In the genomic region with DNA sequence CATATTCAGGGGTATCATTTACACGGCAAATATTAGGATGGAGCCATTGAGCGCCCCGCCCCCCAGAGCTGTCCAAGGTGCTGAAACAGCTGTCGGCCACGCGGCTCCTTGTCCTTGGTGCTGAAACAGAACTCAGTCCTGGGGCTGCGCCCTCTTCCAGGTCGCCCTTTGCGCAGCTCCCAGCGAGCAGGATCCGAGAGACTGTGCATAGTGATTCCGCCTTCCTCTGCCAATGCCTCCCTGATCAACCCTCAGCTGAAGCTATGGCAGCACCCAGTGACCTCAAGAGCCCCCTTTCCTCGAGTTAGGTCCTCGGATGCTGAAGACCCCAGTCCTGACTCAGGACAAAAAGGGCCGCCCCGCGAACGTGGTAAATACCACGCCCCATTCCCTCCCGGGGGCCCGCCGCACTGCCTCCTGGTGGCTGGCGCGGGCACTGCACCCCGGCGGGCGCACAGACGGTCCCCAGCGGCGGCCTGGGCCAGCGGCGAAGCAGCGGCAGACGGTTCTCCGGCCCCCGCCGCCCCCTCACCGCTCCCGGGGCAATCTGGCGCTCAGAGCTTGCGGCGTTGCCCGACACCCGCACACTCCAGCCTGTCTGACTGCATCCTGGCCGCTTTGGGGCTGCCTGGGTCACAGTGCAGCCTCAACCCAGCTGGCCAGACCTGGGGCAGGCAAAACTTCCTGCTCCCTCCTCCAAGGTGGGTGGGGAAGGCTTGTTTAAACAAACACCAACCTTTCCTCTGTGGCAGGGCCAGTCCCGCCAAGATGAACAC, we compare ENCODE assay signal across 1 cellular context.
TF ChIP-seq lines count a peak whose summit lies in the region.

No MANE protein-coding gene starts in this region.

TF ChIP-seq in HepG2, 621 proteins besides CTCF, POLR2A, EP300 and RAD21 (continued from another document and continues in another):
- TF ChIP-seq, protein P1, sequence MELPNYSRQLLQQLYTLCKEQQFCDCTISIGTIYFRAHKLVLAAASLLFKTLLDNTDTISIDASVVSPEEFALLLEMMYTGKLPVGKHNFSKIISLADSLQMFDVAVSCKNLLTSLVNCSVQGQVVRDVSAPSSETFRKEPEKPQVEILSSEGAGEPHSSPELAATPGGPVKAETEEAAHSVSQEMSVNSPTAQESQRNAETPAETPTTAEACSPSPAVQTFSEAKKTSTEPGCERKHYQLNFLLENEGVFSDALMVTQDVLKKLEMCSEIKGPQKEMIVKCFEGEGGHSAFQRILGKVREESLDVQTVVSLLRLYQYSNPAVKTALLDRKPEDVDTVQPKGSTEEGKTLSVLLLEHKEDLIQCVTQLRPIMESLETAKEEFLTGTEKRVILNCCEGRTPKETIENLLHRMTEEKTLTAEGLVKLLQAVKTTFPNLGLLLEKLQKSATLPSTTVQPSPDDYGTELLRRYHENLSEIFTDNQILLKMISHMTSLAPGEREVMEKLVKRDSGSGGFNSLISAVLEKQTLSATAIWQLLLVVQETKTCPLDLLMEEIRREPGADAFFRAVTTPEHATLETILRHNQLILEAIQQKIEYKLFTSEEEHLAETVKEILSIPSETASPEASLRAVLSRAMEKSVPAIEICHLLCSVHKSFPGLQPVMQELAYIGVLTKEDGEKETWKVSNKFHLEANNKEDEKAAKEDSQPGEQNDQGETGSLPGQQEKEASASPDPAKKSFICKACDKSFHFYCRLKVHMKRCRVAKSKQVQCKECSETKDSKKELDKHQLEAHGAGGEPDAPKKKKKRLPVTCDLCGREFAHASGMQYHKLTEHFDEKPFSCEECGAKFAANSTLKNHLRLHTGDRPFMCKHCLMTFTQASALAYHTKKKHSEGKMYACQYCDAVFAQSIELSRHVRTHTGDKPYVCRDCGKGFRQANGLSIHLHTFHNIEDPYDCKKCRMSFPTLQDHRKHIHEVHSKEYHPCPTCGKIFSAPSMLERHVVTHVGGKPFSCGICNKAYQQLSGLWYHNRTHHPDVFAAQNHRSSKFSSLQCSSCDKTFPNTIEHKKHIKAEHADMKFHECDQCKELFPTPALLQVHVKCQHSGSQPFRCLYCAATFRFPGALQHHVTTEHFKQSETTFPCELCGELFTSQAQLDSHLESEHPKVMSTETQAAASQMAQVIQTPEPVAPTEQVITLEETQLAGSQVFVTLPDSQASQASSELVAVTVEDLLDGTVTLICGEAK (IDR thresholded peaks at IDR 0.05), result no peak
- TF ChIP-seq, protein P1 (CRISPR knock-in tag; IDR thresholded peaks at IDR 0.05), result peak; percentile 98
- TF ChIP-seq ZBTB49 (CRISPR knock-in tag; IDR thresholded peaks at IDR 0.05; ENCODE audit: borderline replicate concordance) (peak; percentile 100), NFKB2 (CRISPR knock-in tag; IDR thresholded peaks at IDR 0.05; ENCODE audit: borderline replicate concordance) (peak; percentile 100), PAF1 (CRISPR knock-in tag; IDR thresholded peaks at IDR 0.05) (peak; percentile 91; the same call in 1 of the 2 replicates), ZNF564 (CRISPR knock-in tag; IDR thresholded peaks at IDR 0.05) (peak; percentile 99), STAT5B (CRISPR knock-in tag; IDR thresholded peaks at IDR 0.05) (peak; percentile 100), NCOA2 (CRISPR knock-in tag; IDR thresholded peaks at IDR 0.05) (peak; percentile 96), ATF7 (IDR thresholded peaks at IDR 0.05) (no peak), ATF7 (CRISPR knock-in tag; IDR thresholded peaks at IDR 0.05) (peak; percentile 94), PBX2 (CRISPR knock-in tag; IDR thresholded peaks at IDR 0.05) (peak; percentile 71), ZNF761 (CRISPR knock-in tag; conservative IDR thresholded peaks at IDR 0.05) (peak; percentile 100), HNRNPH1 (optimal IDR thresholded peaks at IDR 0.05; ENCODE audit: low read depth, low read length) (no peak), SRSF9 (IDR thresholded peaks at IDR 0.05; ENCODE audit: borderline replicate concordance, insufficient read depth, low read depth, low read length, poor library complexity, severe bottlenecking) (no peak), YEATS2 (CRISPR knock-in tag; IDR thresholded peaks at IDR 0.05; ENCODE audit: borderline replicate concordance) (peak; percentile 98), LBX2 (CRISPR knock-in tag; IDR thresholded peaks at IDR 0.05; ENCODE audit: borderline replicate concordance) (peak; percentile 100), ZNF451 (CRISPR knock-in tag; IDR thresholded peaks at IDR 0.05) (peak; percentile 100), ZBTB14 (CRISPR knock-in tag; IDR thresholded peaks at IDR 0.05) (peak; percentile 85), SRF (IDR thresholded peaks at IDR 0.05; ENCODE audit: low read depth, low read length) (no peak), PTBP1 (IDR thresholded peaks at IDR 0.05; ENCODE audit: low read depth, low read length, poor library complexity, severe bottlenecking) (no peak), ZNF329 (CRISPR knock-in tag; IDR thresholded peaks at IDR 0.05; ENCODE audit: low read depth) (peak; percentile 98), HNRNPK (IDR thresholded peaks at IDR 0.05; ENCODE audit: low read depth, low read length, poor library complexity, severe bottlenecking) (no peak), RFX3 (CRISPR knock-in tag; IDR thresholded peaks at IDR 0.05) (peak; percentile 82), GTF2F1 (IDR thresholded peaks at IDR 0.05; ENCODE audit: low read length) (no peak), MATR3 (CRISPR knock-in tag; IDR thresholded peaks at IDR 0.05) (no peak), ZNF274 (CRISPR knock-in tag; IDR thresholded peaks at IDR 0.05) (peak; percentile 100), BCL6 (CRISPR knock-in tag; IDR thresholded peaks at IDR 0.05) (peak; percentile 93)
- TF ChIP-seq, protein P2, sequence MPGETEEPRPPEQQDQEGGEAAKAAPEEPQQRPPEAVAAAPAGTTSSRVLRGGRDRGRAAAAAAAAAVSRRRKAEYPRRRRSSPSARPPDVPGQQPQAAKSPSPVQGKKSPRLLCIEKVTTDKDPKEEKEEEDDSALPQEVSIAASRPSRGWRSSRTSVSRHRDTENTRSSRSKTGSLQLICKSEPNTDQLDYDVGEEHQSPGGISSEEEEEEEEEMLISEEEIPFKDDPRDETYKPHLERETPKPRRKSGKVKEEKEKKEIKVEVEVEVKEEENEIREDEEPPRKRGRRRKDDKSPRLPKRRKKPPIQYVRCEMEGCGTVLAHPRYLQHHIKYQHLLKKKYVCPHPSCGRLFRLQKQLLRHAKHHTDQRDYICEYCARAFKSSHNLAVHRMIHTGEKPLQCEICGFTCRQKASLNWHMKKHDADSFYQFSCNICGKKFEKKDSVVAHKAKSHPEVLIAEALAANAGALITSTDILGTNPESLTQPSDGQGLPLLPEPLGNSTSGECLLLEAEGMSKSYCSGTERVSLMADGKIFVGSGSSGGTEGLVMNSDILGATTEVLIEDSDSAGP (CRISPR knock-in tag; IDR thresholded peaks at IDR 0.05; ENCODE audit: borderline replicate concordance), result peak; percentile 96
- TF ChIP-seq, protein P3, sequence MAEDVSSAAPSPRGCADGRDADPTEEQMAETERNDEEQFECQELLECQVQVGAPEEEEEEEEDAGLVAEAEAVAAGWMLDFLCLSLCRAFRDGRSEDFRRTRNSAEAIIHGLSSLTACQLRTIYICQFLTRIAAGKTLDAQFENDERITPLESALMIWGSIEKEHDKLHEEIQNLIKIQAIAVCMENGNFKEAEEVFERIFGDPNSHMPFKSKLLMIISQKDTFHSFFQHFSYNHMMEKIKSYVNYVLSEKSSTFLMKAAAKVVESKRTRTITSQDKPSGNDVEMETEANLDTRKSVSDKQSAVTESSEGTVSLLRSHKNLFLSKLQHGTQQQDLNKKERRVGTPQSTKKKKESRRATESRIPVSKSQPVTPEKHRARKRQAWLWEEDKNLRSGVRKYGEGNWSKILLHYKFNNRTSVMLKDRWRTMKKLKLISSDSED (CRISPR knock-in tag; IDR thresholded peaks at IDR 0.05), result peak; percentile 99
- TF ChIP-seq, protein P4, sequence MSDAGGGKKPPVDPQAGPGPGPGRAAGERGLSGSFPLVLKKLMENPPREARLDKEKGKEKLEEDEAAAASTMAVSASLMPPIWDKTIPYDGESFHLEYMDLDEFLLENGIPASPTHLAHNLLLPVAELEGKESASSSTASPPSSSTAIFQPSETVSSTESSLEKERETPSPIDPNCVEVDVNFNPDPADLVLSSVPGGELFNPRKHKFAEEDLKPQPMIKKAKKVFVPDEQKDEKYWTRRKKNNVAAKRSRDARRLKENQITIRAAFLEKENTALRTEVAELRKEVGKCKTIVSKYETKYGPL (CRISPR knock-in tag; IDR thresholded peaks at IDR 0.05), result peak; percentile 100
- TF ChIP-seq, protein P5, sequence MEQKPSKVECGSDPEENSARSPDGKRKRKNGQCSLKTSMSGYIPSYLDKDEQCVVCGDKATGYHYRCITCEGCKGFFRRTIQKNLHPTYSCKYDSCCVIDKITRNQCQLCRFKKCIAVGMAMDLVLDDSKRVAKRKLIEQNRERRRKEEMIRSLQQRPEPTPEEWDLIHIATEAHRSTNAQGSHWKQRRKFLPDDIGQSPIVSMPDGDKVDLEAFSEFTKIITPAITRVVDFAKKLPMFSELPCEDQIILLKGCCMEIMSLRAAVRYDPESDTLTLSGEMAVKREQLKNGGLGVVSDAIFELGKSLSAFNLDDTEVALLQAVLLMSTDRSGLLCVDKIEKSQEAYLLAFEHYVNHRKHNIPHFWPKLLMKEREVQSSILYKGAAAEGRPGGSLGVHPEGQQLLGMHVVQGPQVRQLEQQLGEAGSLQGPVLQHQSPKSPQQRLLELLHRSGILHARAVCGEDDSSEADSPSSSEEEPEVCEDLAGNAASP (CRISPR knock-in tag; IDR thresholded peaks at IDR 0.05; ENCODE audit: borderline replicate concordance), result peak; percentile 99
- TF ChIP-seq, protein P6, sequence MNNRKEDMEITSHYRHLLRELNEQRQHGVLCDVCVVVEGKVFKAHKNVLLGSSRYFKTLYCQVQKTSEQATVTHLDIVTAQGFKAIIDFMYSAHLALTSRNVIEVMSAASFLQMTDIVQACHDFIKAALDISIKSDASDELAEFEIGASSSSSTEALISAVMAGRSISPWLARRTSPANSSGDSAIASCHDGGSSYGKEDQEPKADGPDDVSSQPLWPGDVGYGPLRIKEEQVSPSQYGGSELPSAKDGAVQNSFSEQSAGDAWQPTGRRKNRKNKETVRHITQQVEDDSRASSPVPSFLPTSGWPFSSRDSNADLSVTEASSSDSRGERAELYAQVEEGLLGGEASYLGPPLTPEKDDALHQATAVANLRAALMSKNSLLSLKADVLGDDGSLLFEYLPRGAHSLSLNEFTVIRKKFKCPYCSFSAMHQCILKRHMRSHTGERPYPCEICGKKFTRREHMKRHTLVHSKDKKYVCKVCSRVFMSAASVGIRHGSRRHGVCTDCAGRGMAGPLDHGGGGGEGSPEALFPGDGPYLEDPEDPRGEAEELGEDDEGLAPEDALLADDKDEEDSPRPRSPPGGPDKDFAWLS (CRISPR knock-in tag; IDR thresholded peaks at IDR 0.05; ENCODE audit: borderline replicate concordance), result peak; percentile 97
